29 cellular contexts compared by ENCODE assay signal in genomic region chr5:119597728-119598298, GRCh38. TPM values are rescaled to one million over a fixed set of nuclear protein-coding genes. Genes with fewer than 3 reads are reported as not detected.
DNase-seq lines count a peak whose midpoint lies in the region; ATAC-seq, FAIRE-seq and TF ChIP-seq lines count a peak whose summit lies in the region.
"Had no signal": no experiment of that assay in that cellular context is flagged by ENCODE, and none has a peak within 500 bp of the region (broad histone marks: within the 10 kb centered on the region; RNA-seq: fewer than 3 reads in every experiment).

No MANE protein-coding gene starts in this region.

- no peaks in the 10 kb centered on the region for H3K9me2 ChIP-seq in MM.1S (replicated peaks; ENCODE audit: insufficient read depth, low read length)

- H3K27ac ChIP-seq in GM12878 (ENCODE audit: control insufficient read depth, insufficient read depth), result no peak overlapping the region
- H3K27ac ChIP-seq in prostate gland, result no peak overlapping the region
- no peak overlapping the region for H3K27ac ChIP-seq in MM.1S (ENCODE audit: low read length)
- H3K27ac ChIP-seq: heart left ventricle, tibial artery, WERI-Rb-1 had no signal

- H2AFZ ChIP-seq in GM12878 (ENCODE audit: control insufficient read depth, low read depth, low read length), result no peak overlapping the region
- no peak overlapping the region for H2AFZ ChIP-seq in MM.1S (ENCODE audit: low read length)

- no peak for TF ChIP-seq EP300 in GM12878 (IDR thresholded peaks at IDR 0.05; ENCODE audit: borderline replicate concordance in 1 of 2, control insufficient read depth in 1 of 2, low read depth in 2 of 2, low read length in 2 of 2)

- H3K9ac ChIP-seq in GM12878 (ENCODE audit: control insufficient read depth, insufficient read depth, low read length), result no peak overlapping the region
- no peak overlapping the region for H3K9ac ChIP-seq in MM.1S (ENCODE audit: low read length)

- POLR2A ChIA-PET in GM12878 (lab: Charles Lee), result interaction anchor here (0.6 kb wide), 1 partner anchor 322 kb away, joined by 3 read pairs; no protein-coding TSS in a partner anchor

- SMC1A ChIA-PET in GM12878 (lab: Charles Lee; ENCODE audit: uncharacterized antibody, unreplicated experiment), result no interaction called here

- CTCF ChIA-PET in GM12878 (lab: Yijun Ruan, JAX), result no interaction called here

- H4K20me1 ChIP-seq in GM12878 (ENCODE audit: control insufficient read depth, insufficient read depth), result no peaks in the 10 kb centered on the region
- no peaks in the 10 kb centered on the region for H4K20me1 ChIP-seq in MM.1S (ENCODE audit: insufficient read depth, low read length)

- no peaks in the 10 kb centered on the region for H3K27me3 ChIP-seq in GM12878 (replicated peaks in 1 of 2; ENCODE audit: control insufficient read depth in 2 of 2, insufficient read depth in 2 of 2, low read length in 1 of 2)
- no peaks in the 10 kb centered on the region for H3K27me3 ChIP-seq in prostate gland (replicated peaks; ENCODE audit: insufficient read depth)
- H3K27me3 ChIP-seq in MM.1S (replicated peaks; ENCODE audit: insufficient read depth, low read length), result no peaks in the 10 kb centered on the region
- H3K27me3 ChIP-seq: heart left ventricle, tibial artery had no signal

- H3K4me1 ChIP-seq in GM12878 (ENCODE audit: control insufficient read depth, insufficient read depth, low read length) (no peaks in the 10 kb centered on the region), prostate gland (replicated peaks) (no peaks in the 10 kb centered on the region), MM.1S (ENCODE audit: low read length) (no peaks in the 10 kb centered on the region)
- H3K4me1 ChIP-seq: heart left ventricle, tibial artery had no signal

- BruUV-seq in GM12878 (replicated peaks; lab: Mats Ljungman, UMichigan), result no TSS peak

- H3F3A ChIP-seq in MM.1S (ENCODE audit: insufficient read depth, low read length), result no peaks in the 10 kb centered on the region

- peak; percentile 92 for ATAC-seq in GM18867 (IDR thresholded peaks at IDR 0.05; ENCODE audit: unreplicated experiment)
- peak; percentile 52 for ATAC-seq in GM19468 (IDR thresholded peaks at IDR 0.05; ENCODE audit: extremely low read depth, unreplicated experiment)
- peak; percentile 67 for ATAC-seq in HG03064 (IDR thresholded peaks at IDR 0.05; ENCODE audit: low read depth, unreplicated experiment)
- ATAC-seq in GM12878, result peak; percentile 55
- ATAC-seq in HG03135 (IDR thresholded peaks at IDR 0.05; ENCODE audit: unreplicated experiment), result no peak
- ATAC-seq: heart left ventricle; left colon; sciatic nerve; stimulated activated naive CD8-positive, alpha-beta T cell treated with anti-CD3 and anti-CD28 coated beads, Interleukin-15, Interleukin-2, amounts not matched to agents 100 U/mL and 50 U/mL, for 24 hours had no signal

- H3K36me3 ChIP-seq in GM12878 (ENCODE audit: control insufficient read depth in 2 of 2, insufficient read depth in 2 of 2, low read length in 1 of 2), result no peaks in the 10 kb centered on the region
- no peaks in the 10 kb centered on the region for H3K36me3 ChIP-seq in prostate gland
- H3K36me3 ChIP-seq in MM.1S (replicated peaks; ENCODE audit: insufficient read depth, low read length), result no peaks in the 10 kb centered on the region
- H3K36me3 ChIP-seq: heart left ventricle, tibial artery, WERI-Rb-1 had no signal

- no peaks in the 10 kb centered on the region for H3K9me3 ChIP-seq in GM12878 (replicated peaks; ENCODE audit: control insufficient read depth, insufficient read depth, low read length)
- no peaks in the 10 kb centered on the region for H3K9me3 ChIP-seq in prostate gland
- no peaks in the 10 kb centered on the region for H3K9me3 ChIP-seq in MM.1S (replicated peaks; ENCODE audit: insufficient read depth, low read length)

- no peak for TF ChIP-seq POLR2A in GM12878 (IDR thresholded peaks at IDR 0.05; ENCODE audit: low read depth, low read length)
- no peak for TF ChIP-seq POLR2A in prostate gland (IDR thresholded peaks at IDR 0.05)

- H3K4me3 ChIP-seq in GM12878 (no peak overlapping the region), prostate gland (no peak overlapping the region), MM.1S (ENCODE audit: low read length) (no peak overlapping the region)
- H3K4me3 ChIP-seq: heart left ventricle, tibial artery had no signal

- intact Hi-C loops in GM12878 (cut with micrococcal nuclease; ENCODE audit: unreplicated experiment) (no loop called here), prostate gland (cut with DNase I) (no loop called here)

- RAD21 ChIA-PET in GM12878 (lab: Charles Lee; ENCODE audit: unreplicated experiment), result no interaction called here

- TF ChIP-seq CTCF in GM12878 (IDR thresholded peaks at IDR 0.05 in 2 of 3, conservative IDR thresholded peaks at IDR 0.05 in 1 of 3; ENCODE audit: control insufficient read depth in 2 of 3, extremely low read depth in 1 of 3, insufficient read depth in 1 of 3, low read depth in 3 of 3, low read length in 3 of 3) (no peak), prostate gland (IDR thresholded peaks at IDR 0.05) (no peak), MM.1S (IDR thresholded peaks at IDR 0.05; ENCODE audit: low read length) (no peak)

- no peak for DNase-seq in GM12878 (ENCODE audit: low read depth, low spot score)
- DNase-seq in prostate gland (ENCODE audit: low spot score), result no peak
- DNase-seq in MM.1S, result no peak
- DNase-seq: activated CD4-positive, alpha-beta T cell treated with anti-CD3 and anti-CD28 coated beads, Interleukin-2, amount 10 ng/mL, durations not matched to agents 24 days and 14 days; activated naive CD4-positive, alpha-beta T cell; activated T-cell treated with anti-CD3 and anti-CD28 coated beads, Interleukin-2, amount 50 U/mL, for 48 hours; effector CD8-positive, alpha-beta T cell; erythroblast; heart left ventricle; left colon; NCI-H1105 treated with DMSO at 0.1 percent for 48 hours; NCI-H2081; stimulated activated CD4-positive, alpha-beta T cell treated with anti-CD3 and anti-CD28 coated beads, Interleukin-4, amount 100 ng/mL, for 4 hours; stimulated activated naive CD8-positive, alpha-beta T cell treated with anti-CD3 and anti-CD28 coated beads, Interleukin-15, Interleukin-2, amounts not matched to agents 100 U/mL and 50 U/mL, for 24 hours; tibial artery; WERI-Rb-1 had no signal

- TF ChIP-seq RAD21 in GM12878 (IDR thresholded peaks at IDR 0.05; ENCODE audit: insufficient read depth, low read depth, low read length), result no peak

- H3K79me2 ChIP-seq in GM12878 (ENCODE audit: control insufficient read depth, insufficient read depth, low read length), result no peaks in the 10 kb centered on the region
- H3K79me2 ChIP-seq in MM.1S (ENCODE audit: low read length), result no peaks in the 10 kb centered on the region

- 0% methylated on average over 2 of the region's 2 CpGs for WGBS in GM12878 (ENCODE audit: insufficient coverage, insufficient replicate concordance, low lambda C conversion rate, missing lambda C conversion rate)
- WGBS in prostate gland, result 88% methylated on average over 2 of the region's 2 CpGs

- in situ Hi-C loops in GM12878 (cut with MboI), result no loop called here

- FAIRE-seq in GM12878 (lab: Jason Lieb, UNC), result peak; percentile 7
- FAIRE-seq: D721Med, GM12891 had no signal

- H3K4me2 ChIP-seq in GM12878 (ENCODE audit: control insufficient read depth, insufficient read depth) (no peak overlapping the region), MM.1S (ENCODE audit: low read depth, low read length) (no peak overlapping the region)

TF ChIP-seq in GM12878, 131 proteins besides CTCF, POLR2A, EP300 and RAD21:
- TF ChIP-seq IRF4 (IDR thresholded peaks at IDR 0.05; ENCODE audit: low read depth, low read length) (no peak), NRF1 (conservative IDR thresholded peaks at IDR 0.05; ENCODE audit: low read depth, low read length) (no peak)

RNA-seq across cellular contexts. Expression of gene FAM170A, which starts 31.5 kb away (rescaled TPM):
- not detected in 2 replicates for total RNA-seq in GM12878 (2013; cell fraction: nucleolus; rRNA removed)
- not detected in 2 replicates for total RNA-seq in GM12878 (2014; rRNA removed)
- total RNA-seq in GM12878 (2014; rRNA removed; fragmentation: Illumina TruSeq; extraction: Trizol), result not detected in 2 replicates
- total RNA-seq in GM12878 (2021), result not detected in 2 replicates
- polyA plus RNA-seq in GM12878 (2011; ENCODE audit: low read depth), result not detected
- not detected in 2 replicates for polyA plus RNA-seq in GM12878 (2011; rRNA removed)
- polyA plus RNA-seq in GM12878 (2011; cell fraction: cytosol; rRNA removed), result not detected in 2 replicates
- polyA plus RNA-seq in GM12878 (2011; cell fraction: nucleus; rRNA removed), result not detected in 2 replicates
- not detected in 2 replicates for polyA plus RNA-seq in GM12878 (2012)
- not detected in 2 replicates for polyA plus RNA-seq in GM12878 (2014; fragmentation: Illumina TruSeq; extraction: Trizol)
- not detected for polyA plus RNA-seq in GM12878 (2014; fragmentation: Nextera tagmentation; extraction: Ambion mirVana)
- polyA plus RNA-seq in GM12878 (2014; rRNA removed), result not detected in 2 replicates
- polyA plus RNA-seq in GM12878 (2016; fragmentation: Nextera tagmentation; extraction: Ambion mirVana), result not detected
- polyA minus RNA-seq in GM12878 (2011; rRNA and poly(A)+ RNA removed), result not detected in 2 replicates
- not detected in 2 replicates for polyA minus RNA-seq in GM12878 (2011; cell fraction: cytosol; rRNA and poly(A)+ RNA removed)
- polyA minus RNA-seq in GM12878 (2011; cell fraction: nucleus; rRNA and poly(A)+ RNA removed), result not detected in 2 replicates
- total RNA-seq in prostate gland, result 1 to 10 TPM in 1 of 2 donors, not detected in 1; 1.1 TPM
- total RNA-seq: activated CD4-positive, alpha-beta T cell treated with anti-CD3 and anti-CD28 coated beads, Interleukin-2, amount 10 ng/mL, durations not matched to agents 24 days and 14 days; Daoy; fibroblast of villous mesenchyme; H4; heart left ventricle; left colon; neural crest cell; OCI-LY7; sciatic nerve had no signal
- polyA plus RNA-seq: CD14-positive monocyte, heart left ventricle had no signal
